8 cellular contexts compared by ENCODE assay signal in genomic region chr19:45514376-45515051, GRCh38. TPM values are rescaled to one million over a fixed set of nuclear protein-coding genes. Genes with fewer than 3 reads are reported as not detected.
DNase-seq lines count a peak whose midpoint lies in the region; ATAC-seq lines count a peak whose summit lies in the region.

No MANE protein-coding gene starts in this region.

- peaks cover 13 to 67% (median 56%) of the 10 kb centered on the region in 5 donors for H3K4me1 ChIP-seq in subcutaneous abdominal adipose tissue (ENCODE audit: control insufficient read depth in 5 of 5, insufficient read depth in 5 of 5, low read length in 5 of 5)

- intact Hi-C loops in activated T-helper 1 cell treated with anti-CD3 and anti-CD28 coated beads, Interleukin-12 subunit alpha, Interleukin-12 subunit beta, Interleukin-2, Interleukin-4 antibody, amounts not matched to agents 30 ng/mL and 10 ng/mL and 1 ng/mL, durations not matched to agents 14 hours and 24 hours and 36 hours (cut with micrococcal nuclease) = no loop called here
- intact Hi-C loops in left colon (cut with DNase I, micrococcal nuclease) = loop anchor here in 1 of 2 donors (5.0 kb wide), 1 partner anchor 123 kb away; the partner anchor contains the start of gene EML2

- peak overlapping the region in 3 of 5 donors; percentile 7 to 24 (median 18) for H3K4me3 ChIP-seq in subcutaneous abdominal adipose tissue (ENCODE audit: low read depth in 1 of 5, low read length in 5 of 5)

- peak; percentile 79 for ATAC-seq in left colon

- H3K36me3 Mint-ChIP-seq in activated T-helper 1 cell treated with anti-CD3 and anti-CD28 coated beads, Interleukin-12 subunit alpha, Interleukin-12 subunit beta, Interleukin-2, Interleukin-4 antibody, amounts not matched to agents 30 ng/mL and 10 ng/mL and 1 ng/mL, durations not matched to agents 14 hours and 24 hours and 36 hours (ENCODE audit: low read depth) = peaks cover 35% of the 10 kb centered on the region

- H3K4me3 Mint-ChIP-seq in activated T-helper 1 cell treated with anti-CD3 and anti-CD28 coated beads, Interleukin-12 subunit alpha, Interleukin-12 subunit beta, Interleukin-2, Interleukin-4 antibody, amounts not matched to agents 30 ng/mL and 10 ng/mL and 1 ng/mL, durations not matched to agents 14 hours and 24 hours and 36 hours = peak overlapping the region; percentile 67

- peaks cover 0 to 24% (median 14%) of the 10 kb centered on the region in 5 donors for H3K36me3 ChIP-seq in subcutaneous abdominal adipose tissue (ENCODE audit: control insufficient read depth in 5 of 5, insufficient read depth in 5 of 5, low read length in 5 of 5)

- H3K4me1 Mint-ChIP-seq in activated T-helper 1 cell treated with anti-CD3 and anti-CD28 coated beads, Interleukin-12 subunit alpha, Interleukin-12 subunit beta, Interleukin-2, Interleukin-4 antibody, amounts not matched to agents 30 ng/mL and 10 ng/mL and 1 ng/mL, durations not matched to agents 14 hours and 24 hours and 36 hours (ENCODE audit: low read depth) = peaks cover 51% of the 10 kb centered on the region

- DNase-seq in SKM-1 (lab: John Stamatoyannopoulos, UW; ENCODE audit: unreplicated experiment) (peak; percentile 35), SKM-1 treated with dmso at 0.1 percent for 144 hours (lab: John Stamatoyannopoulos, UW; ENCODE audit: unreplicated experiment) (no peak), left colon (peak; percentile 89 to 93), iPS-NIHi7 (ENCODE audit: extremely low spot score) (no peak), kidney tubule cell (ENCODE audit: low spot score) (no peak), NAMALWA (ENCODE audit: low spot score) (no peak)
- DNase-seq in activated T-helper 1 cell treated with anti-CD3 and anti-CD28 coated beads, Interleukin-12 subunit alpha, Interleukin-12 subunit beta, Interleukin-2, Interleukin-4 antibody, amounts not matched to agents 30 ng/mL and 10 ng/mL and 1 ng/mL, durations not matched to agents 14 hours and 24 hours and 36 hours (ENCODE audit: low spot score) = no peak

- H3K9me3 ChIP-seq in subcutaneous abdominal adipose tissue (ENCODE audit: control insufficient read depth in 5 of 5, low read length in 5 of 5) = no peaks in the 10 kb centered on the region

- H3K27ac ChIP-seq in subcutaneous abdominal adipose tissue (ENCODE audit: low read depth, low read length) = peak overlapping the region; percentile 71

- H3K27me3 Mint-ChIP-seq in activated T-helper 1 cell treated with anti-CD3 and anti-CD28 coated beads, Interleukin-12 subunit alpha, Interleukin-12 subunit beta, Interleukin-2, Interleukin-4 antibody, amounts not matched to agents 30 ng/mL and 10 ng/mL and 1 ng/mL, durations not matched to agents 14 hours and 24 hours and 36 hours (ENCODE audit: insufficient read depth) = no peaks in the 10 kb centered on the region

- peak overlapping the region; percentile 33 to 69 (median 51) for H3K9ac ChIP-seq in subcutaneous abdominal adipose tissue (ENCODE audit: low read length in 5 of 5)

- no peaks in the 10 kb centered on the region for H3K9me3 Mint-ChIP-seq in activated T-helper 1 cell treated with anti-CD3 and anti-CD28 coated beads, Interleukin-12 subunit alpha, Interleukin-12 subunit beta, Interleukin-2, Interleukin-4 antibody, amounts not matched to agents 30 ng/mL and 10 ng/mL and 1 ng/mL, durations not matched to agents 14 hours and 24 hours and 36 hours

- H3K27me3 ChIP-seq in subcutaneous abdominal adipose tissue (ENCODE audit: control insufficient read depth in 5 of 5, insufficient read depth in 4 of 5, low read length in 5 of 5) = no peaks in the 10 kb centered on the region

- peak overlapping the region; percentile 88 for H3K27ac Mint-ChIP-seq in activated T-helper 1 cell treated with anti-CD3 and anti-CD28 coated beads, Interleukin-12 subunit alpha, Interleukin-12 subunit beta, Interleukin-2, Interleukin-4 antibody, amounts not matched to agents 30 ng/mL and 10 ng/mL and 1 ng/mL, durations not matched to agents 14 hours and 24 hours and 36 hours

RNA-seq across cellular contexts. Expression of gene VASP, which starts 7.2 kb away (rescaled TPM):
- total RNA-seq in activated T-helper 1 cell treated with anti-CD3 and anti-CD28 coated beads, Interleukin-12 subunit alpha, Interleukin-12 subunit beta, Interleukin-2, Interleukin-4 antibody, amounts not matched to agents 30 ng/mL and 10 ng/mL and 1 ng/mL, durations not matched to agents 14 hours and 24 hours and 36 hours = 234 and 235 TPM in 2 replicates
- total RNA-seq in left colon = 100 to 1,000 TPM; 218 to 260 TPM

RNA-seq across cellular contexts. Expression of gene PPM1N, which starts 16.3 kb away (rescaled TPM):
- 1.0 and 1.3 TPM in 2 replicates for total RNA-seq in activated T-helper 1 cell treated with anti-CD3 and anti-CD28 coated beads, Interleukin-12 subunit alpha, Interleukin-12 subunit beta, Interleukin-2, Interleukin-4 antibody, amounts not matched to agents 30 ng/mL and 10 ng/mL and 1 ng/mL, durations not matched to agents 14 hours and 24 hours and 36 hours
- total RNA-seq in left colon = 1 to 10 TPM in 1 of 2 donors, under 1 TPM in 1; 0.37 to 1.6 TPM

RNA-seq across cellular contexts. Expression of gene RTN2, which starts 17.7 kb away (rescaled TPM):
- 3.0 and 4.1 TPM in 2 replicates for total RNA-seq in activated T-helper 1 cell treated with anti-CD3 and anti-CD28 coated beads, Interleukin-12 subunit alpha, Interleukin-12 subunit beta, Interleukin-2, Interleukin-4 antibody, amounts not matched to agents 30 ng/mL and 10 ng/mL and 1 ng/mL, durations not matched to agents 14 hours and 24 hours and 36 hours
- total RNA-seq in left colon = 1 to 10 TPM; 3.4 to 6.1 TPM

RNA-seq across cellular contexts. Expression of gene FOSB, which starts 46.7 kb away (rescaled TPM):
- total RNA-seq in activated T-helper 1 cell treated with anti-CD3 and anti-CD28 coated beads, Interleukin-12 subunit alpha, Interleukin-12 subunit beta, Interleukin-2, Interleukin-4 antibody, amounts not matched to agents 30 ng/mL and 10 ng/mL and 1 ng/mL, durations not matched to agents 14 hours and 24 hours and 36 hours = 16.8 and 17.2 TPM in 2 replicates
- total RNA-seq in left colon = 10 to 100 TPM in 1 of 2 donors, 1 to 10 TPM in 1; 4.4 to 46.0 TPM

Comparison
In these comparisons a context has a peak if more than half of its experiments do, and no peak if none do; other contexts are left out.
1. DNase-seq: peak in SKM-1 (single experiment) and left colon (2 of 2); none in SKM-1 treated with dmso at 0.1 percent for 144 hours (single experiment), activated T-helper 1 cell treated with anti-CD3 and anti-CD28 coated beads, Interleukin-12 subunit alpha, Interleukin-12 subunit beta, Interleukin-2, Interleukin-4 antibody, amounts not matched to agents 30 ng/mL and 10 ng/mL and 1 ng/mL, durations not matched to agents 14 hours and 24 hours and 36 hours (single experiment), iPS-NIHi7 (single experiment), kidney tubule cell (single experiment) and NAMALWA (single experiment).